ENCODE assay signal across 8 cellular contexts in the genomic region with DNA sequence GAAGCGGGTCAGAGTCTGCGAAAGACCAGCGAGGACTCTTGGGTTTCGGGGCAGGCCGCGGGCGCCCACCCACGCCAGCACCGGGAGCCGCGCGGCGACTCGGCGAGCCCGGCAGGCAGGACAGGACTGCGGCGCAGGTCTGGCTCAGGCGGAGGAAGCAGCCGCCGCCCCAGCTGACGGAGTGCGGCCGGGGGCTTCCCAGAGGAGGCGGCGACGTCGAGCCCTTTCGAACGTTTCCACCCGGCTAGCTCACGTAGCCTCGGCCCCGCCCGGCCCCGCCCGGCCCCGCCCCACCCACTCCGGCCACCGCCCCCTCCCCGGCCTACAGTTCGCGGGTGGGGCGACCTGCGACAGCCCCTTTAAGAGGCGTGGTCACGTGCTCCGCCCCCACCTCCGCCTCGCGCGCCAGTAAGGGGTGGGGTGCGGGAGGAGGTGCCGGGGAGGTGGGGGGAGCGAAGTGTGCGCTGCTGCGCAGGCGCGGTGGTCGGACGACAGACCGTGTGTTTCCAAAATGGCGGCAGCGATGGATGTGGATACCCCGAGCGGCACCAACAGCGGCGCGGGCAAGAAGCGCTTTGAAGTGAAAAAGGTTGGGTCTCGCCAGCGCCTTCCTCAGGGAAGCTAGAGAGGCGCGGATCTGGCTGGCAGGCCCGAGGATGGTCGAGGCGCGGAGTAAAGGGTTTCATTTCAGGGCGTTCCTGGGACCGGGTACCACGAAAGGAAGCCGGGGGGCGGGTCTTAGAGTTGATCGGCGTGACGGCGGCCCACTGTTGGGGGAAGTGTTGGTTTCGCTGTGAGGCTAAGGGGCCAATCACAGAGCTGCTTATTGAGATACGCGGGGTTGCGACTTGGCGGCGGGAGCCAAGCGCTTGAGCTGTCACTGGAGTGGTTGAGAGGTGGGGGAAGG.
DNase-seq lines count a peak whose midpoint lies in the region; ATAC-seq lines count a peak whose summit lies in the region.

RBX1 (plus strand) TSS at position 491 of the 907 bp plus-strand sequence; CDS start at position 512, 21 bp downstream.

- H3K36me3 Mint-ChIP-seq in central memory CD8-positive, alpha-beta T cell (ENCODE audit: insufficient read depth) = peaks cover 37% of the 10 kb centered on the region

- no peaks in the 10 kb centered on the region for H3K9me3 Mint-ChIP-seq in central memory CD8-positive, alpha-beta T cell

- DNase-seq in AG08395 (ENCODE audit: low spot score) (peak; percentile 99), NCI-H345 treated with DMSO at 0.1 percent for 48 hours (lab: John Stamatoyannopoulos, UW; ENCODE audit: unreplicated experiment) (peak; percentile 91), iris pigment epithelial cell (ENCODE audit: low read depth) (peak; percentile 99)
- DNase-seq in activated CD4-positive, CD25-positive, alpha-beta regulatory T cell treated with anti-CD3 and anti-CD28 coated beads, Interleukin-2, amount 50 U/mL, for 16 hours (ENCODE audit: low read depth, low spot score) = peak; percentile 95
- DNase-seq in central memory CD8-positive, alpha-beta T cell (ENCODE audit: low spot score in 2 of 2) = peak; percentile 98
- peak; percentile 97 for DNase-seq in stimulated activated CD4-positive, alpha-beta T cell treated with anti-CD3 and anti-CD28 coated beads, Interleukin-12 subunit alpha, Interleukin-12 subunit beta, amount 100 ng/mL, for 24 hours (ENCODE audit: low read depth in 2 of 2)

- H3K4me1 Mint-ChIP-seq in central memory CD8-positive, alpha-beta T cell = peaks cover 28% of the 10 kb centered on the region

- peak within 1 kb of the TSS; percentile 98 for H3K27ac Mint-ChIP-seq in central memory CD8-positive, alpha-beta T cell (ENCODE audit: low read depth)

- ATAC-seq in GM19023 (IDR thresholded peaks at IDR 0.05; ENCODE audit: unreplicated experiment) (peak; percentile 79), HG03280 (IDR thresholded peaks at IDR 0.05; ENCODE audit: unreplicated experiment) (peak; percentile 75)
- peak; percentile 86 for ATAC-seq in central memory CD8-positive, alpha-beta T cell (replicated peaks; ENCODE audit: extremely low read depth, poor library complexity, severe bottlenecking)

- peak within 1 kb of the TSS; percentile 97 for H3K4me3 Mint-ChIP-seq in central memory CD8-positive, alpha-beta T cell

- H3K27me3 Mint-ChIP-seq in central memory CD8-positive, alpha-beta T cell = no peaks in the 10 kb centered on the region

Comparison
In these comparisons a context has a peak if more than half of its experiments do, and no peak if none do; other contexts are left out.
1. Peak in every context shown above with its lines: DNase-seq and ATAC-seq.